ENCODE assay signal across 2 cellular contexts in genomic region chr1:53733447-53733931, GRCh38.
TF ChIP-seq lines count a peak whose summit lies in the region.

No MANE protein-coding gene starts in this region.

TF ChIP-seq in SK-N-SH, 30 proteins besides CTCF, POLR2A, EP300 and RAD21:
- TF ChIP-seq EZH2phosphoT487 (IDR thresholded peaks at IDR 0.05; ENCODE audit: borderline replicate concordance, low read depth) (no peak), FOXM1 (IDR thresholded peaks at IDR 0.05; ENCODE audit: low read depth) (no peak), CHD2 (IDR thresholded peaks at IDR 0.05; ENCODE audit: low read length, partially characterized antibody) (no peak)

TF ChIP-seq in SK-N-SH treated with all-trans-retinoic acid at 6 μM for 48 hours, 23 proteins besides CTCF, POLR2A, EP300 and RAD21:
- TF ChIP-seq ZNF565 (CRISPR knock-in tag; conservative IDR thresholded peaks at IDR 0.05; ENCODE audit: low read depth) (no peak), TCF4 (CRISPR knock-in tag; IDR thresholded peaks at IDR 0.05; ENCODE audit: borderline replicate concordance) (no peak)
TF ChIP-seq in SK-N-SH treated with all-trans-retinoic acid at 6 μM for 48 hours: peak in this region for 0.
